1 cellular context compared by ENCODE assay signal in the genomic region with DNA sequence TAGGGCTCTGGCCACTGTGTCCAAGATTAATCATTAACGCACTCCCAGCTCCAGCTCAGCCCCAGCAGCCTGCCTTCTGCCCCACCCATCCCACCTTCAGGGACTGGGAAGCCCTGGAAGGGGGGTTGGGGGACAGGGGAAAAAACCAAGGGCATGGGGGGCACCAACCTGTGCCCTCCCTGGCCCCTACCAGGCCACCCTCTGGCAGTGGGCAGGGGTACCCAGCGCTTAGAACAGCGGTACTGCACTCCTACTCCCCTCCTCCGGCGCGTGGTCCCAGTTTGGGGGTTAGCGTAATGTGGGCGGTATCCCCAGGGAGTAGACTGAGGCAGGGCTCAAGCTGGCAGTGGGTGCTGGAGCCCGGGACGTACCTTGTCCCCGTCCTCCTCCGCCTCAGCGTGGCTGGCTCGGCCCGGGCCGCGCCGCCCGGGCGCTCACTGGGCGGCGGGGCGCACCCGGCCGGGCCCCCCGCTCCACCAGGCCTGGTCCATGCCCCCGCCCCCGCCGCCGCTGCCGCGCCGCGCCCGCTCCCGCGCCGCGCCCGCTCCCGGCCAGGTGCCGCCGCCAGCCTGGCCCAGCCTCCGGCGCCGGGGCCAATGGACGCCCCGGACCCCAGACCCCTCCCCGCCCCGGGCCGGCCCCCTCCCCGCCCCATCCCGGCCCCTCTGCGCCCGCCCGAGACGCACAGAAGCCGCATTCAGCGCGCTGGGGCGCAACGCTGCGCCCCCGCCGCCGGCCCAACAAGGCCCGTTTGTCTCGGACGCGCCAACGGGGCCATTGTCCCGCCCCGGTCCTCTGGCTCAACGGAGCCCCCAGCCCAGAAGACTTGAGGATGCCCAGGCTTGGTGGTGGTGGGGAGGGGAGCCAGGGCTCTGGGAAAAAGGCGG.
TF ChIP-seq lines count a peak whose summit lies in the region.

A gene with protein sequence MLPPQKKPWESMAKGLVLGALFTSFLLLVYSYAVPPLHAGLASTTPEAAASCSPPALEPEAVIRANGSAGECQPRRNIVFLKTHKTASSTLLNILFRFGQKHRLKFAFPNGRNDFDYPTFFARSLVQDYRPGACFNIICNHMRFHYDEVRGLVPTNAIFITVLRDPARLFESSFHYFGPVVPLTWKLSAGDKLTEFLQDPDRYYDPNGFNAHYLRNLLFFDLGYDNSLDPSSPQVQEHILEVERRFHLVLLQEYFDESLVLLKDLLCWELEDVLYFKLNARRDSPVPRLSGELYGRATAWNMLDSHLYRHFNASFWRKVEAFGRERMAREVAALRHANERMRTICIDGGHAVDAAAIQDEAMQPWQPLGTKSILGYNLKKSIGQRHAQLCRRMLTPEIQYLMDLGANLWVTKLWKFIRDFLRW (minus strand): TSS at position 571 of the 887 bp plus-strand sequence. CDS start 17,273 bp downstream, outside the sequence.

TF ChIP-seq in GM23338, 12 proteins besides CTCF, POLR2A, EP300 and RAD21 (continued from another document):
- TF ChIP-seq, protein P1, sequence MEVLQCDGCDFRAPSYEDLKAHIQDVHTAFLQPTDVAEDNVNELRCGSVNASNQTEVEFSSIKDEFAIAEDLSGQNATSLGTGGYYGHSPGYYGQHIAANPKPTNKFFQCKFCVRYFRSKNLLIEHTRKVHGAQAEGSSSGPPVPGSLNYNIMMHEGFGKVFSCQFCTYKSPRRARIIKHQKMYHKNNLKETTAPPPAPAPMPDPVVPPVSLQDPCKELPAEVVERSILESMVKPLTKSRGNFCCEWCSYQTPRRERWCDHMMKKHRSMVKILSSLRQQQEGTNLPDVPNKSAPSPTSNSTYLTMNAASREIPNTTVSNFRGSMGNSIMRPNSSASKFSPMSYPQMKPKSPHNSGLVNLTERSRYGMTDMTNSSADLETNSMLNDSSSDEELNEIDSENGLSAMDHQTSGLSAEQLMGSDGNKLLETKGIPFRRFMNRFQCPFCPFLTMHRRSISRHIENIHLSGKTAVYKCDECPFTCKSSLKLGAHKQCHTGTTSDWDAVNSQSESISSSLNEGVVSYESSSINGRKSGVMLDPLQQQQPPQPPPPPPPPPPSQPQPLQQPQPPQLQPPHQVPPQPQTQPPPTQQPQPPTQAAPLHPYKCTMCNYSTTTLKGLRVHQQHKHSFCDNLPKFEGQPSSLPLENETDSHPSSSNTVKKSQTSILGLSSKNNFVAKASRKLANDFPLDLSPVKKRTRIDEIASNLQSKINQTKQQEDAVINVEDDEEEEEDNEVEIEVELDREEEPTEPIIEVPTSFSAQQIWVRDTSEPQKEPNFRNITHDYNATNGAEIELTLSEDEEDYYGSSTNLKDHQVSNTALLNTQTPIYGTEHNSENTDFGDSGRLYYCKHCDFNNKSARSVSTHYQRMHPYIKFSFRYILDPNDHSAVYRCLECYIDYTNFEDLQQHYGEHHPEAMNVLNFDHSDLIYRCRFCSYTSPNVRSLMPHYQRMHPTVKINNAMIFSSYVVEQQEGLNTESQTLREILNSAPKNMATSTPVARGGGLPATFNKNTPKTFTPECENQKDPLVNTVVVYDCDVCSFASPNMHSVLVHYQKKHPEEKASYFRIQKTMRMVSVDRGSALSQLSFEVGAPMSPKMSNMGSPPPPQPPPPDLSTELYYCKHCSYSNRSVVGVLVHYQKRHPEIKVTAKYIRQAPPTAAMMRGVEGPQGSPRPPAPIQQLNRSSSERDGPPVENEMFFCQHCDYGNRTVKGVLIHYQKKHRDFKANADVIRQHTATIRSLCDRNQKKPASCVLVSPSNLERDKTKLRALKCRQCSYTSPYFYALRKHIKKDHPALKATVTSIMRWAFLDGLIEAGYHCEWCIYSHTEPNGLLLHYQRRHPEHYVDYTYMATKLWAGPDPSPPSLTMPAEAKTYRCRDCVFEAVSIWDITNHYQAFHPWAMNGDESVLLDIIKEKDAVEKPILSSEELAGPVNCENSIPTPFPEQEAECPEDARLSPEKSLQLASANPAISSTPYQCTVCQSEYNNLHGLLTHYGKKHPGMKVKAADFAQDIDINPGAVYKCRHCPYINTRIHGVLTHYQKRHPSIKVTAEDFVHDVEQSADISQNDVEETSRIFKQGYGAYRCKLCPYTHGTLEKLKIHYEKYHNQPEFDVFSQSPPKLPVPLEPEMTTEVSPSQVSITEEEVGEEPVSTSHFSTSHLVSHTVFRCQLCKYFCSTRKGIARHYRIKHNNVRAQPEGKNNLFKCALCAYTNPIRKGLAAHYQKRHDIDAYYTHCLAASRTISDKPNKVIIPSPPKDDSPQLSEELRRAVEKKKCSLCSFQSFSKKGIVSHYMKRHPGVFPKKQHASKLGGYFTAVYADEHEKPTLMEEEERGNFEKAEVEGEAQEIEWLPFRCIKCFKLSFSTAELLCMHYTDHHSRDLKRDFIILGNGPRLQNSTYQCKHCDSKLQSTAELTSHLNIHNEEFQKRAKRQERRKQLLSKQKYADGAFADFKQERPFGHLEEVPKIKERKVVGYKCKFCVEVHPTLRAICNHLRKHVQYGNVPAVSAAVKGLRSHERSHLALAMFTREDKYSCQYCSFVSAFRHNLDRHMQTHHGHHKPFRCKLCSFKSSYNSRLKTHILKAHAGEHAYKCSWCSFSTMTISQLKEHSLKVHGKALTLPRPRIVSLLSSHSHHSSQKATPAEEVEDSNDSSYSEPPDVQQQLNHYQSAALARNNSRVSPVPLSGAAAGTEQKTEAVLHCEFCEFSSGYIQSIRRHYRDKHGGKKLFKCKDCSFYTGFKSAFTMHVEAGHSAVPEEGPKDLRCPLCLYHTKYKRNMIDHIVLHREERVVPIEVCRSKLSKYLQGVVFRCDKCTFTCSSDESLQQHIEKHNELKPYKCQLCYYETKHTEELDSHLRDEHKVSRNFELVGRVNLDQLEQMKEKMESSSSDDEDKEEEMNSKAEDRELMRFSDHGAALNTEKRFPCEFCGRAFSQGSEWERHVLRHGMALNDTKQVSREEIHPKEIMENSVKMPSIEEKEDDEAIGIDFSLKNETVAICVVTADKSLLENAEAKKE (CRISPR knock-in tag; IDR thresholded peaks at IDR 0.05) = no peak
- TF ChIP-seq JUNB (IDR thresholded peaks at IDR 0.05; ENCODE audit: unreplicated experiment) (no peak), NANOG (IDR thresholded peaks at IDR 0.05; ENCODE audit: borderline replicate concordance) (no peak), EZH2phosphoT487 (IDR thresholded peaks at IDR 0.05; ENCODE audit: unreplicated experiment) (no peak), STAT1 (IDR thresholded peaks at IDR 0.05; ENCODE audit: unreplicated experiment) (no peak), ZNF114 (CRISPR knock-in tag; IDR thresholded peaks at IDR 0.05) (no peak)
TF ChIP-seq in GM23338: peak in this region for 0.
